1 cellular context compared by ENCODE assay signal in genomic region chr15:65334586-65335231, GRCh38.
TF ChIP-seq lines count a peak whose summit lies in the region.

No MANE protein-coding gene starts in this region.

TF ChIP-seq in WTC11, 78 proteins besides CTCF, POLR2A, EP300 and RAD21 (continued from another document):
- TF ChIP-seq AFF4 (CRISPR knock-in tag; IDR thresholded peaks at IDR 0.05; ENCODE audit: borderline replicate concordance), result no peak
- no peak for TF ChIP-seq ATF2 (CRISPR knock-in tag; IDR thresholded peaks at IDR 0.05; ENCODE audit: borderline replicate concordance, low read depth)
- TF ChIP-seq MXD4 (CRISPR knock-in tag; IDR thresholded peaks at IDR 0.05; ENCODE audit: borderline replicate concordance), result no peak
- peak; percentile 62; the same call in 1 of the 2 replicates for TF ChIP-seq ZNF423 (CRISPR knock-in tag; IDR thresholded peaks at IDR 0.05)
- TF ChIP-seq RORB (CRISPR knock-in tag; IDR thresholded peaks at IDR 0.05), result no peak
- no peak for TF ChIP-seq SP1 (CRISPR knock-in tag; conservative IDR thresholded peaks at IDR 0.05)
- TF ChIP-seq TCF7 (CRISPR knock-in tag; IDR thresholded peaks at IDR 0.05; ENCODE audit: low read depth), result no peak
- TF ChIP-seq, protein P1, sequence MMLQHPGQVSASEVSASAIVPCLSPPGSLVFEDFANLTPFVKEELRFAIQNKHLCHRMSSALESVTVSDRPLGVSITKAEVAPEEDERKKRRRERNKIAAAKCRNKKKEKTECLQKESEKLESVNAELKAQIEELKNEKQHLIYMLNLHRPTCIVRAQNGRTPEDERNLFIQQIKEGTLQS (CRISPR knock-in tag; conservative IDR thresholded peaks at IDR 0.05), result no peak
